ENCODE assay signal across 8 cellular contexts in the genomic region with DNA sequence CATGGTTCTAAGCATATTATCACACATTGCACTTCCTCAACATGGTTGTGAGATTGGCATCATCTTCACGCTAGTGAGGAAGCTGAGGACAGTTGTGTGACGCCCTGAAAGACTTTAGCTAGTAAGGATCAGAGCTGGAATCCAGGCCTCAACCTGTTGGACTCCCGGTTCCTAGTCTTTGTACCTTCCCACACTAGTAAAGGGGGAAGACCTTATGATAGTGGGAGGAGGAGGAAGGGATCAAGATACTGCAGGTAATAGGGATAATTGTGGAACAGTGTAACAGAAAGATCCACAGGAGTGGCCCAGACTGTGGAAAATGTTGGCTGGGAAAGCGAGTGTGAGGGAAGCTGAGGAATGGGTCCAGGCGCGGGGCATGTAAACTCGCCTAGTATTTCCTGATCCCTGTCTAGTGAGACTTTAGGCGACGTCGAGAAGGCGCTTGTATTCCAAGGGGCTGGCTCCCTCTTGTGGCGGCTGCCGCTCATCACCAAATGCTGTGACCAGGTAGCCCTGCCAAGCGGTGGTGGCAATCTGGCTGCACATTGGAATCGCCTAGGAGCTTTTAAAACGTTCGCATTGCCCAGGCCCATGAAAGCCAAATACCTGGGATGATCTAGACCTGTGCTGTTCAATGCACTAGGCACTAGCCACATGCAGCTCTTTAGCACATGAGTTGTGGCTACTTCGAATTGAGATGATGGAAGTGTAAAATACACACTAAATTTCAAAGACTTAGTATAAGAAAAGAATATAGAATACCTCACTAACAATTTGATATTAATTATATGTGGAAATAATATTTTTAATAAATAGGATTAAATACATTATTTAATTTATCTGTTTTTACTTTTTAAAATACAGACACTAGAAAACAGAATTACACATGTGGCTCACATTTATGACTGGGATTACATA. TPM values are rescaled to one million over a fixed set of nuclear protein-coding genes. Genes with fewer than 3 reads are reported as not detected.
A peak's percentile ranks its signal among the peaks of the same experiment; 100 is the strongest.
DNase-seq lines count a peak whose midpoint lies in the region; FAIRE-seq and TF ChIP-seq lines count a peak whose summit lies in the region.

No MANE protein-coding gene starts in this region.

- intact Hi-C loops in uterus (cut with DNase I; ENCODE audit: low total_unique reads), result no loop called here

- H3K9me3 ChIP-seq in GM23248 (ENCODE audit: low read depth) (no peaks in the 10 kb centered on the region), parathyroid adenoma (ENCODE audit: control insufficient read depth, low read length) (no peaks in the 10 kb centered on the region), uterus (no peaks in the 10 kb centered on the region)

- H3K36me3 ChIP-seq in GM23248 (ENCODE audit: low read depth) (no peaks in the 10 kb centered on the region), parathyroid adenoma (ENCODE audit: control insufficient read depth, insufficient read depth, low read length) (no peaks in the 10 kb centered on the region), uterus (no peaks in the 10 kb centered on the region)

- no peak for FAIRE-seq in RCC 7860 (lab: Jason Lieb, UNC)

- H3F3A ChIP-seq in GM23248 (ENCODE audit: insufficient read depth), result no peaks in the 10 kb centered on the region

- H3K27ac ChIP-seq in GM23248, result no peak overlapping the region
- no peak overlapping the region for H3K27ac ChIP-seq in parathyroid adenoma
- no peak overlapping the region for H3K27ac ChIP-seq in uterus

- TF ChIP-seq POLR2A in uterus (IDR thresholded peaks at IDR 0.05), result no peak

- no peaks in the 10 kb centered on the region for H4K20me1 ChIP-seq in GM23248 (ENCODE audit: insufficient read depth)

- H3K27me3 ChIP-seq in GM23248 (replicated peaks; ENCODE audit: insufficient read depth), result peaks cover 8% of the 10 kb centered on the region; the same call in 1 of the 2 replicates
- H3K27me3 ChIP-seq in parathyroid adenoma (ENCODE audit: control insufficient read depth, insufficient read depth, low read length), result no peaks in the 10 kb centered on the region
- no peaks in the 10 kb centered on the region for H3K27me3 ChIP-seq in uterus

- H2AFZ ChIP-seq in GM23248 (peak overlapping the region; percentile 56), parathyroid adenoma (peak overlapping the region; percentile 8)

- H3K9me2 ChIP-seq in GM23248 (ENCODE audit: insufficient read depth), result no peaks in the 10 kb centered on the region

- H3K4me2 ChIP-seq in GM23248 (ENCODE audit: unreplicated experiment) (no peak overlapping the region), parathyroid adenoma (ENCODE audit: low read length) (no peak overlapping the region)

- TF ChIP-seq CTCF in parathyroid adenoma (IDR thresholded peaks at IDR 0.05), result peak; percentile 72
- TF ChIP-seq CTCF in uterus (IDR thresholded peaks at IDR 0.05), result peak; percentile 44 to 61 (median 55)

- H3K4me1 ChIP-seq in GM23248 (ENCODE audit: insufficient read depth) (no peaks in the 10 kb centered on the region), parathyroid adenoma (no peaks in the 10 kb centered on the region), uterus (no peaks in the 10 kb centered on the region)

- DNase-seq in EL (peak; percentile 67), GM23248 (peak; percentile 80), LHCN-M2 (ENCODE audit: low read depth) (peak; percentile 41), RCC 7860 (ENCODE audit: low spot score) (peak; percentile 21), globus pallidus (ENCODE audit: low spot score) (peak; percentile 33), uterus (peak; percentile 22 to 50)
- DNase-seq in activated effector memory CD4-positive, alpha-beta T cell treated with Interleukin-2 at 50 U/mL for 16 hours, result peak; percentile 3

- H3K4me3 ChIP-seq in GM23248 (peak overlapping the region; percentile 31; the same call in 1 of the 2 replicates), parathyroid adenoma (ENCODE audit: low read depth, low read length) (no peak overlapping the region), uterus (no peak overlapping the region)

- H3K9ac ChIP-seq in GM23248 (no peak overlapping the region), parathyroid adenoma (no peak overlapping the region)

- WGBS in GM23248 (ENCODE audit: low coverage in 1 of 2, low lambda C conversion rate in 2 of 2, missing lambda C conversion rate in 2 of 2), 2 experiments, result 12% methylated on average over 18 of the region's 18 CpGs

- H3K79me2 ChIP-seq in GM23248 (ENCODE audit: insufficient read depth) (no peaks in the 10 kb centered on the region), parathyroid adenoma (no peaks in the 10 kb centered on the region)

- in situ Hi-C loops in GM23248 (cut with MboI), result no loop called here

RNA-seq across cellular contexts. Expression of gene CLDN18, which starts 38.8 kb away (rescaled TPM):
- total RNA-seq in GM23248 (2014; rRNA removed; shearing (Covaris generic)), result not detected in 2 replicates
- polyA plus RNA-seq in GM23248 (2016; fragmentation: Nextera tagmentation; extraction: Ambion mirVana), result 0.18 TPM in 2 replicates
- 0.06 TPM in 1 of 2 replicates, not detected in the other for total RNA-seq in LHCN-M2 (2014; rRNA removed)
- polyA plus RNA-seq in LHCN-M2 (2012), result 0.09 TPM
- not detected for total RNA-seq in uterus

Comparison
In these comparisons a context has a peak if more than half of its experiments do, and no peak if none do; other contexts are left out.
1. DNase-seq: peak in every context shown above with its lines; median percentile 80 in GM23248; 67 in EL; 41 in LHCN-M2; 36 in uterus; 33 in globus pallidus; 21 in RCC 7860; 3 in activated effector memory CD4-positive, alpha-beta T cell treated with Interleukin-2 at 50 U/mL for 16 hours.